ENCODE assay signal across 8 cellular contexts in the genomic region with DNA sequence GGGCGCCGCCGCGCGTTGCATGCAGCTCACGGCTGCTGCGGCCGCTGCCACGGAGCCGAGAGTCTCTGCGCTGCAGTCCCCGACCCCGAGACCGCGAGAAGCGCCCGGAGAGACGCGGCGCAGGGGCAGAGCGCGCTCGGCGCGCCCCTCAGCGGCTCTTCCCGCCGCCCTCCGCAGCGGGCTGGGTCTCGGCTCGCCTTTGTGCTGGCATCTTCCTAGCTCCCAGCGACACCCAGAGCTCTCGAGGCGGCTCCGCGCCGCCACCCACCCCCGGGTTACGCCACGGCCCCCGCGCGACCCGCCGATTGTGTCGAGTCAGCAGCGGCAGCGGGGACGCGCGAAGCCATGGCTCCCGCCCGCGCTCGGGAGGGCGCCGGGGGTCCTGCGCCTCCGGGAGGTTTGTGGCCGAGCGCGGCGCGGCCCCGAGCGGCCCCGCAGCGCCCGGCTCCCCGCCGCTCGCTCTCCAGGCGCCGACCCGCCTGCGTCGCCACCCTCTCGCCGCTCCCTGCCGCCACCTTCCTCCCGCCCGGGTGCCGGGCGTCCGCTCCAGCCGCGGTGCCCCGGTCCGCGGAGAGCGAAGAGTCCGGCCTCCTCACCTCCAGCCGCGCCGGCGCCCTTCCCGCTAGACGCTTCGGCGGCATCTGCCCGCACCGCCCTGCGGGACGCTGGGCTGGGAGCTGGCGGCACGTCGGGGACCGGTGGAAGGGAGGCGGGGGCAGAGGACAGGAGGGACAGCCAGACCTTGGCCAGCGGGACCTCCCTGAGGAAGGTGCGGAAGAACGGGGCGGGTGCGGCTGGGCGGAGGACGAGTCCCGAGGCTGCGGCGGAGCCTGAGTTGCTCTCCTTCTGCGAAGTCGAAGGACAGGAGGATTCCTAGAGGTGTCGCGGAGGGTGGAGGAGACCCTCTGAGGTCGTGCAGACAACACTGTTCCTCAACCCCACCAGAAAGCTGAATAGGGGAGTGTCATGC. TPM values are rescaled to one million over a fixed set of nuclear protein-coding genes. Genes with fewer than 3 reads are reported as not detected.
A peak's percentile ranks its signal among the peaks of the same experiment; 100 is the strongest.
DNase-seq lines count a peak whose midpoint lies in the region; ATAC-seq, FAIRE-seq and TF ChIP-seq lines count a peak whose summit lies in the region.

A gene (minus strand): TSS at position 643 of the 970 bp plus-strand sequence.

- FAIRE-seq in GM19239 (lab: Jason Lieb, UNC) = no peak

- H3K27me3 ChIP-seq in CD8-positive, alpha-beta memory T cell (ENCODE audit: insufficient read depth, low read length, poor library complexity, severe bottlenecking) = peaks cover 29% of the 10 kb centered on the region
- H3K27me3 ChIP-seq in kidney epithelial cell (ENCODE audit: control insufficient read depth, insufficient read depth, low read length) = peaks cover 4% of the 10 kb centered on the region

- H3K27me3 Mint-ChIP-seq in CD8-positive, alpha-beta memory T cell = peaks cover 44 to 77% of the 10 kb centered on the region in 2 donors

- peak within 1 kb of the TSS; percentile 44 to 90 (median 81) for H3K4me3 Mint-ChIP-seq in CD8-positive, alpha-beta memory T cell

- TF ChIP-seq CTCF in choroid plexus epithelial cell (conservative IDR thresholded peaks at IDR 0.05; ENCODE audit: low read depth, low read length) (no peak), kidney epithelial cell (IDR thresholded peaks at IDR 0.05; ENCODE audit: insufficient read depth, low read length, poor library complexity, severe bottlenecking) (no peak)

- H3K9me3 ChIP-seq in CD8-positive, alpha-beta memory T cell (ENCODE audit: low read length) = no peaks in the 10 kb centered on the region

- DNase-seq in CD8-positive, alpha-beta memory T cell = no peak
- DNase-seq in GM19239 (ENCODE audit: insufficient read length, low spot score) = peak; percentile 40
- peak; percentile 78 for DNase-seq in RPMI8226
- peak; percentile 51 for DNase-seq in choroid plexus epithelial cell (ENCODE audit: low read depth)
- DNase-seq in kidney epithelial cell (ENCODE audit: low read depth) = no peak
- peak; percentile 16 for DNase-seq in stimulated activated CD4-positive, alpha-beta T cell treated with anti-CD3 and anti-CD28 coated beads, Interleukin-1b, Interleukin-23, amount 100 ng/mL, for 48 hours
- no peak for DNase-seq in HT-29 (ENCODE audit: low spot score)

- CTCF ChIA-PET in CD8-positive, alpha-beta memory T cell (lab: Charles Lee) = no interaction called here

- H3K4me3 ChIP-seq in CD8-positive, alpha-beta memory T cell (ENCODE audit: low read length) = no peak within 1 kb of the TSS
- H3K4me3 ChIP-seq in choroid plexus epithelial cell (ENCODE audit: low read depth, low read length) (peak within 1 kb of the TSS; percentile 75), kidney epithelial cell (ENCODE audit: low read depth, low read length) (peak within 1 kb of the TSS; percentile 54)

- no peaks in the 10 kb centered on the region for H3K4me1 ChIP-seq in CD8-positive, alpha-beta memory T cell (ENCODE audit: insufficient read depth, low read length)

- ATAC-seq in HG03432 (IDR thresholded peaks at IDR 0.05; ENCODE audit: unreplicated experiment) = peak; percentile 80

- H3K36me3 Mint-ChIP-seq in CD8-positive, alpha-beta memory T cell = no peaks in the 10 kb centered on the region

- H3K27ac Mint-ChIP-seq in CD8-positive, alpha-beta memory T cell = no peak within 1 kb of the TSS

- no peak within 1 kb of the TSS for H3K27ac ChIP-seq in CD8-positive, alpha-beta memory T cell (ENCODE audit: low read depth, low read length)

- no peaks in the 10 kb centered on the region for H3K36me3 ChIP-seq in CD8-positive, alpha-beta memory T cell (ENCODE audit: insufficient read depth, low read length)
- H3K36me3 ChIP-seq in kidney epithelial cell (ENCODE audit: control insufficient read depth, insufficient read depth, low read length) = no peaks in the 10 kb centered on the region

- H3K9me3 Mint-ChIP-seq in CD8-positive, alpha-beta memory T cell = no peaks in the 10 kb centered on the region

- POLR2A ChIA-PET in CD8-positive, alpha-beta memory T cell (lab: Charles Lee) = no interaction called here

- H3K4me1 Mint-ChIP-seq in CD8-positive, alpha-beta memory T cell = peaks cover 6 to 12% (median 11%) of the 10 kb centered on the region in 3 donors

RNA-seq across cellular contexts. Expression of the gene that starts here (rescaled TPM):
- under 1 TPM; 0.81 to 0.97 TPM for total RNA-seq in CD8-positive, alpha-beta memory T cell
- not detected for polyA plus RNA-seq in CD8-positive, alpha-beta memory T cell
- total RNA-seq in kidney epithelial cell = 4.1 and 6.0 TPM in 2 replicates
- 0.03 TPM in 1 of 2 replicates, not detected in the other for total RNA-seq in HT-29 (2014; rRNA removed; shearing (Covaris generic))

Comparison
In these comparisons a context has a peak if more than half of its experiments do, and no peak if none do; other contexts are left out.
1. DNase-seq: peak in GM19239 (single experiment), RPMI8226 (single experiment), choroid plexus epithelial cell (single experiment) and stimulated activated CD4-positive, alpha-beta T cell treated with anti-CD3 and anti-CD28 coated beads, Interleukin-1b, Interleukin-23, amount 100 ng/mL, for 48 hours (single experiment); none in CD8-positive, alpha-beta memory T cell (0 of 5), kidney epithelial cell (single experiment) and HT-29 (single experiment).